ENCODE assay signal across 1 cellular context in the genomic region with DNA sequence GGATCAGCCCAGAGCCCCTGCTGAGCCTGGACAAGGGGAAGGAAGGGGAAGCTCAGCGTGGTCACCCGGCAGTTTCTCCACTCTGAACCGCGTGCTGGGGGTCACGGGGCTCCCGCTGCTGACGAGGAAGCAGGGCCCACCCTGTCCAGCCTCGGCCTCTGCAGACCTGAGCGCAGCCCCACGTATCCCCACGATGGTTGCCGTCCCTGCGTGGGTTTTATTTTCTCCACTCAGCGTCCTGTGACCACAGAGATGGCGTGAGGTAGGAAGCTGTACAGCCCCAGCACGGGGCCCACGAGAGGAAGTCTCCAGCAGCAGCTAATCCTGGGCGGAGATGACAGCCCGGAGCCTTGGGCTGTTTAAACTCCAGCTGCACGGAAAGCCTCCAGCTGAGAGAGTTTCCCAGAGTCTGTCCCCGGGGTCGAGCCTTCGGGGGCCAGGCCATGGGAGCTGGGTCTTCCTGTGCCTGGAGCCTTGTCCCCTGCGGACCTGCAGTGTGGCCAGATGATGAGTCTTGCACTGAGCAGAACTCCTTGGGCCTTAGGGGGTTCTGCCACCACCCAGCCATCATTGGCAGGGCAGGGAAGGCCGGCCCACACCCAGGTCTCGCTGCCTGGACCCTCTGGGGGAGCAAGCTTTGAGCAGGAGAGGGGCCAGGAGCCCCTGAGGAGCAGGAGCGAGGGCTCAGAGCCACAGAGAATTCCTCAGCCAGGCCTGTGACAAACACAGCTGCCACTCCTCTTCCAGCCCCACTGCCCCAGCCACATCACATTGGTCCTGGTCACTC.
TF ChIP-seq lines count a peak whose summit lies in the region.

No MANE protein-coding gene starts in this region.

TF ChIP-seq in endothelial cell of umbilical vein, 7 proteins besides CTCF, POLR2A, EP300 and RAD21:
- no peak for TF ChIP-seq GATA2 (IDR thresholded peaks at IDR 0.05; ENCODE audit: insufficient read depth, insufficient read length, low read depth, low read length)
- TF ChIP-seq POLR2AphosphoS5 (IDR thresholded peaks at IDR 0.05; ENCODE audit: insufficient read depth, low read depth, low read length): no peak
- no peak for TF ChIP-seq JUN (IDR thresholded peaks at IDR 0.05; ENCODE audit: borderline replicate concordance, insufficient read depth, insufficient read length, low read depth)
- no peak for TF ChIP-seq EZH2 (IDR thresholded peaks at IDR 0.05; ENCODE audit: borderline replicate concordance, low read depth, low read length, severe bottlenecking)
- TF ChIP-seq, protein P1, sequence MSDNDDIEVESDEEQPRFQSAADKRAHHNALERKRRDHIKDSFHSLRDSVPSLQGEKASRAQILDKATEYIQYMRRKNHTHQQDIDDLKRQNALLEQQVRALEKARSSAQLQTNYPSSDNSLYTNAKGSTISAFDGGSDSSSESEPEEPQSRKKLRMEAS (IDR thresholded peaks at IDR 0.05; ENCODE audit: insufficient read depth, insufficient read length): no peak
- TF ChIP-seq MYC (IDR thresholded peaks at IDR 0.05; ENCODE audit: low read depth, low read length): no peak
- TF ChIP-seq FOS (IDR thresholded peaks at IDR 0.05; ENCODE audit: borderline replicate concordance, insufficient read depth, low read length): no peak
TF ChIP-seq in endothelial cell of umbilical vein: peak in this region for 0.
